ENCODE assay signal across 21 cellular contexts in the genomic region with DNA sequence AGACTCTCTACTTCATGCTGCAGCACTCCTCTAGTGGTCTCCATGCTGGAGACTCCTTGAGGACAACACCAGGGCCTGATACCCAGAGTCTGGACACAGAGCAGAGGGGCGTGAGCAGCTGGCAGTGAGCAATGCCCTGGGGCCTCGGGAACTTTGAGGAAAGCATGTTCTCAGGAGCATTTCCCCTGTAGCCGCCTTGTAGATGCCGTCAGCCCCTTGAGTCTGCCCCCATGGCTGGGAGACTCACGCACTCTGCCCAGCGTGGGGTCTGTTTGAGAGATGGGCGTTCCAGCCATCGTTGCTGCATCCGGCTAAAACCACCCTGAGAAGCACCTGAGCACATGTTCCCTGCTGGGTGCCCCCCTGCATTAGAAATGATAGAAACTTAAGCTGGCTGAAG.
"Had no signal": no experiment of that assay in that cellular context is flagged by ENCODE, and none has a peak within 500 bp of the region (broad histone marks: within the 10 kb centered on the region; RNA-seq: fewer than 3 reads in every experiment).

No MANE protein-coding gene starts in this region.

- H3K27ac ChIP-seq: breast epithelium, coronary artery, esophagus squamous epithelium, gastrocnemius medialis, ovary, right lobe of liver, thoracic aorta, VCaP had no signal

- DNase-seq: activated CD4-positive, alpha-beta T cell treated with anti-CD3 and anti-CD28 coated beads, Interleukin-2, amount 10 ng/mL, durations not matched to agents 24 days and 14 days; activated CD8-positive, alpha-beta T cell treated with anti-CD3 and anti-CD28 coated beads, Interleukin-2, amount 10 ng/mL, durations not matched to agents 7 days and 5 days; endodermal cell; esophagus squamous epithelium; hypothalamus; naive thymus-derived CD4-positive, alpha-beta T cell; stimulated activated CD4-positive, alpha-beta T cell treated with anti-CD3 and anti-CD28 coated beads, Interleukin-2, amount 100 ng/mL, for 48 hours; stimulated activated CD8-positive, alpha-beta memory T cell treated with anti-CD3 and anti-CD28 coated beads, Interleukin-4, amount 100 ng/mL, for 48 hours; stimulated activated naive B cell treated with anti-CD40 and anti-IgM and Interleukin-4, amounts not matched to agents 10 μg/mL and 1 μg/mL and 100 μg/mL, for 72 hours had no signal

- ATAC-seq: activated CD8-positive, alpha-beta T cell treated with anti-CD3 and anti-CD28 coated beads, Interleukin-2, amount 10 ng/mL, durations not matched to agents 7 days and 5 days; activated naive CD4-positive, alpha-beta T cell treated with anti-CD3 and anti-CD28 coated beads, Interleukin-2, amount 50 U/mL, for 72 hours; gastrocnemius medialis; left colon; naive thymus-derived CD4-positive, alpha-beta T cell; right lobe of liver; SK-N-SH treated with all-trans-retinoic acid at 6 μM for 48 hours had no signal

- H3K9me3 ChIP-seq: breast epithelium, esophagus squamous epithelium, gastrocnemius medialis, ovary, right lobe of liver, thoracic aorta had no signal

- H3K4me2 ChIP-seq: smooth muscle cell had no signal

- H3K36me3 ChIP-seq: breast epithelium, gastrocnemius medialis, ovary, right lobe of liver, thoracic aorta had no signal

- H3K4me3 ChIP-seq: breast epithelium, coronary artery, esophagus squamous epithelium, gastrocnemius medialis, lung, ovary, right lobe of liver, smooth muscle cell, thoracic aorta had no signal

- H3K27me3 ChIP-seq: breast epithelium, esophagus squamous epithelium, gastrocnemius medialis, ovary, right lobe of liver had no signal

- H3K4me1 ChIP-seq: gastrocnemius medialis, right lobe of liver had no signal
